ENCODE assay signal across 25 cellular contexts in genomic region chr2:118530976-118531375, GRCh38.
DNase-seq lines count a peak whose midpoint lies in the region; ATAC-seq, FAIRE-seq and TF ChIP-seq lines count a peak whose summit lies in the region.
"Had no signal": no experiment of that assay in that cellular context is flagged by ENCODE, and none has a peak within 500 bp of the region (broad histone marks: within the 10 kb centered on the region; RNA-seq: fewer than 3 reads in every experiment).

No MANE protein-coding gene starts in this region.

- POLR2A ChIA-PET in H1 (lab: Charles Lee; ENCODE audit: partially characterized antibody): interaction anchor here (0.6 to 1.4 kb wide), 3 partner anchors 8 to 276 kb away, joined by 3 to 4 read pairs (median 3); no protein-coding TSS in a partner anchor

- intact Hi-C loops in lower lobe of right lung (cut with DNase I): no loop called here

- no peak for FAIRE-seq in H1 (lab: Jason Lieb, UNC)
- no peak for FAIRE-seq in GM12891 (lab: Jason Lieb, UNC)
- FAIRE-seq: colon, D721Med, G401.6, GM12878, HTR-8/SVneo had no signal

- peak overlapping the region; percentile 36; the same call in 1 of the 2 replicates for H3K18ac ChIP-seq in H1 (ENCODE audit: extremely low read depth, low read length)

- no peaks in the 10 kb centered on the region for H4K20me1 ChIP-seq in H1 (replicated peaks in 1 of 2; ENCODE audit: control insufficient read depth in 1 of 2, insufficient read depth in 2 of 2, low read length in 2 of 2)

- no peak overlapping the region for H3K9ac ChIP-seq in H1 (replicated peaks in 1 of 4; ENCODE audit: extremely low read depth in 1 of 4, low read depth in 3 of 4, low read length in 3 of 4)

- CTCF ChIA-PET in H1 (lab: Charles Lee; ENCODE audit: partially characterized antibody): interaction anchor here (1.4 kb wide), 1 partner anchor 8 kb away, joined by 9 read pairs; no protein-coding TSS in a partner anchor

- H3K79me2 ChIP-seq in H1 (ENCODE audit: control insufficient read depth in 1 of 2, insufficient read depth in 2 of 2, low read length in 2 of 2): no peaks in the 10 kb centered on the region

- H3K23me2 ChIP-seq in H1 (ENCODE audit: low read depth, low read length): peaks cover 2% of the 10 kb centered on the region; the same call in 1 of the 2 replicates

- H2BK20ac ChIP-seq in H1 (ENCODE audit: low read length): peak overlapping the region; percentile 24; the same call in 1 of the 2 replicates

- H3K56ac ChIP-seq in H1 (replicated peaks; ENCODE audit: insufficient read length, low read depth, low read length): no peak overlapping the region

- H2BK15ac ChIP-seq in H1 (ENCODE audit: low read length): no peak overlapping the region

- H2BK120ac ChIP-seq in H1 (replicated peaks; ENCODE audit: low read depth, low read length): no peak overlapping the region

- H3K4me1 ChIP-seq in H1 (replicated peaks in 1 of 4; ENCODE audit: control insufficient read depth in 3 of 4, insufficient read depth in 4 of 4, low read length in 3 of 4) (peaks cover 5 to 22% (median 13%) of the 10 kb centered on the region in 4 experiments; a peak in 5 of 7 replicates), lower lobe of right lung (no peaks in the 10 kb centered on the region)
- H3K4me1 ChIP-seq: gastrocnemius medialis, sigmoid colon, tibial artery had no signal

- TF ChIP-seq CTCF in H1 (IDR thresholded peaks at IDR 0.05; ENCODE audit: control extremely low read depth in 1 of 3, insufficient read depth in 1 of 3, low read depth in 1 of 3, low read length in 3 of 3) (no peak), lower lobe of right lung (IDR thresholded peaks at IDR 0.05) (no peak)

- no peak overlapping the region for H4K8ac ChIP-seq in H1 (ENCODE audit: extremely low read depth, insufficient read depth, low read length)

- H4K5ac ChIP-seq in H1 (ENCODE audit: insufficient read length, low read depth, low read length): no peak overlapping the region

- H2AK5ac ChIP-seq in H1 (ENCODE audit: low read depth, low read length): no peak overlapping the region

- no peaks in the 10 kb centered on the region for H3K9me3 ChIP-seq in H1 (ENCODE audit: insufficient read depth in 2 of 2, low read depth in 1 of 2, low read length in 1 of 2)
- no peaks in the 10 kb centered on the region for H3K9me3 ChIP-seq in lower lobe of right lung
- H3K9me3 ChIP-seq: gastrocnemius medialis, sigmoid colon, tibial artery had no signal

- TF ChIP-seq RAD21 in H1 (IDR thresholded peaks at IDR 0.05 in 1 of 2, conservative IDR thresholded peaks at IDR 0.05 in 1 of 2; ENCODE audit: low read depth in 2 of 2, low read length in 2 of 2): no peak

- H3K27ac ChIP-seq in H1 (ENCODE audit: low read depth, low read length) (no peak overlapping the region), lower lobe of right lung (no peak overlapping the region)
- H3K27ac ChIP-seq: gastrocnemius medialis, sigmoid colon, tibial artery had no signal

- H3K4me2 ChIP-seq in H1 (ENCODE audit: insufficient read depth in 1 of 2, low read depth in 2 of 2, low read length in 2 of 2): no peak overlapping the region; a peak in 1 of 4 replicates

- H3K4ac ChIP-seq in H1 (replicated peaks; ENCODE audit: insufficient read length, low read depth, low read length): no peak overlapping the region

- H3K23ac ChIP-seq in H1 (ENCODE audit: insufficient read length): no peak overlapping the region

- H4K91ac ChIP-seq in H1 (replicated peaks; ENCODE audit: insufficient read length, low read length): no peak overlapping the region

- H3K4me3 ChIP-seq in H1 (ENCODE audit: extremely low read depth in 1 of 4, insufficient read depth in 2 of 4, low read depth in 3 of 4, low read length in 4 of 4): no peak overlapping the region
- no peak overlapping the region for H3K4me3 ChIP-seq in lower lobe of right lung
- H3K4me3 ChIP-seq: gastrocnemius medialis, GM12878, sigmoid colon, tibial artery had no signal

- DNase-seq in GM03348 (ENCODE audit: low spot score) (peak; percentile 25), LHCN-M2 (ENCODE audit: low read depth) (peak; percentile 5), H1 (ENCODE audit: low read depth in 1 of 2, low spot score in 2 of 2) (no peak), renal cortical epithelial cell (ENCODE audit: low read depth) (peak; percentile 13), lower lobe of right lung (no peak), GM12891 (ENCODE audit: insufficient read length, low spot score) (no peak)
- DNase-seq in activated CD4-positive, alpha-beta T cell treated with anti-CD3 and anti-CD28 coated beads, Interleukin-2, amount 50 U/mL, for 48 hours: no peak
- DNase-seq: gastrocnemius medialis; Karpas-422; NCI-H1092 treated with DMSO at 0.1 percent for 48 hours; NCI-H524; nephron progenitor cell; SHP77; sigmoid colon; stimulated activated CD4-positive, alpha-beta T cell treated with anti-CD3 and anti-CD28 coated beads, Interleukin-1b, Interleukin-23, amount 100 ng/mL, for 48 hours; stimulated activated naive CD4-positive, alpha-beta T cell; T-helper 9 cell; tibial artery had no signal

- TF ChIP-seq EP300 in H1 (IDR thresholded peaks at IDR 0.05; ENCODE audit: borderline replicate concordance in 1 of 2, low read depth in 2 of 2, low read length in 2 of 2): no peak

- H2BK5ac ChIP-seq in H1 (ENCODE audit: low read depth, low read length): peak overlapping the region; percentile 71; the same call in 1 of the 2 replicates

- H3K36me3 ChIP-seq in H1 (ENCODE audit: control insufficient read depth in 2 of 4, insufficient read depth in 4 of 4, low read length in 3 of 4): no peaks in the 10 kb centered on the region
- H3K36me3 ChIP-seq in lower lobe of right lung: no peaks in the 10 kb centered on the region
- H3K36me3 ChIP-seq: gastrocnemius medialis, sigmoid colon, tibial artery had no signal

- H3K79me1 ChIP-seq in H1 (ENCODE audit: low read depth, low read length): no peaks in the 10 kb centered on the region

- H2AFZ ChIP-seq in H1 (ENCODE audit: low read length): no peak overlapping the region

- no peak overlapping the region for H3K14ac ChIP-seq in H1 (ENCODE audit: insufficient read length)

- ATAC-seq in lower lobe of right lung (no peak), HG02884 (IDR thresholded peaks at IDR 0.05; ENCODE audit: unreplicated experiment) (no peak)
- ATAC-seq: activated naive CD4-positive, alpha-beta T cell treated with anti-CD3 and anti-CD28 coated beads, Interleukin-2, amount 50 U/mL, for 72 hours; gastrocnemius medialis; GM12878 had no signal

- H2BK12ac ChIP-seq in H1 (ENCODE audit: low read depth, low read length): peak overlapping the region; percentile 3; the same call in 1 of the 2 replicates

- H3K27me3 ChIP-seq in H1 (replicated peaks in 1 of 4; ENCODE audit: control insufficient read depth in 3 of 4, extremely low read depth in 1 of 4, insufficient read depth in 3 of 4, low read length in 3 of 4) (0 out of 7 replicates have a peak, but pooled peaks cover 0 to 2% (median 0%) of the 10 kb centered on the region in 4 experiments), lower lobe of right lung (ENCODE audit: low read depth) (no peaks in the 10 kb centered on the region)
- H3K27me3 ChIP-seq: sigmoid colon, tibial artery had no signal

- 94% methylated on average over 6 of the region's 6 CpGs; no CpG with 5 or more reads in 1 of the 2 experiments for WGBS in H1 (ENCODE audit: extremely low coverage in 1 of 2, insufficient coverage in 1 of 2, insufficient read length in 1 of 2, insufficient replicate concordance in 2 of 2, low coverage in 1 of 2, low lambda C conversion rate in 2 of 2, missing lambda C conversion rate in 1 of 2), 2 experiments

- no peak for TF ChIP-seq POLR2A in H1 (IDR thresholded peaks at IDR 0.05; ENCODE audit: control extremely low read depth in 1 of 2, low read depth in 2 of 2, low read length in 2 of 2)
- no peak for TF ChIP-seq POLR2A in GM12891 (IDR thresholded peaks at IDR 0.05; ENCODE audit: low read depth, low read length)

TF ChIP-seq in H1, 55 proteins besides CTCF, POLR2A, EP300 and RAD21:
- no peak for TF ChIP-seq NANOG (IDR thresholded peaks at IDR 0.05; ENCODE audit: insufficient read depth, low read depth, low read length, poor library complexity, severe bottlenecking)
- no peak for TF ChIP-seq CBX8 (IDR thresholded peaks at IDR 0.05; ENCODE audit: borderline replicate concordance, low read depth, low read length)
- TF ChIP-seq RFX5 (IDR thresholded peaks at IDR 0.05; ENCODE audit: borderline replicate concordance, low read depth, low read length): no peak
- no peak for TF ChIP-seq BRCA1 (IDR thresholded peaks at IDR 0.05; ENCODE audit: low read depth, low read length)

TF ChIP-seq in GM12891, 5 proteins besides CTCF, POLR2A, EP300 and RAD21:
- no peak for TF ChIP-seq SPI1 (IDR thresholded peaks at IDR 0.05; ENCODE audit: low read depth, low read length)
- TF ChIP-seq POU2F2 (IDR thresholded peaks at IDR 0.05; ENCODE audit: low read depth, low read length): no peak
- TF ChIP-seq PAX5 (IDR thresholded peaks at IDR 0.05; ENCODE audit: insufficient read depth, low read length, severe bottlenecking): no peak
- no peak for TF ChIP-seq TAF1 (IDR thresholded peaks at IDR 0.05; ENCODE audit: low read depth, low read length)

Comparison
In these comparisons a context has a peak if more than half of its experiments do, and no peak if none do; other contexts are left out.
1. DNase-seq: peak in GM03348 (single experiment), LHCN-M2 (single experiment) and renal cortical epithelial cell (single experiment); none in H1 (0 of 2), activated CD4-positive, alpha-beta T cell treated with anti-CD3 and anti-CD28 coated beads, Interleukin-2, amount 50 U/mL, for 48 hours (0 of 2), lower lobe of right lung (single experiment) and GM12891 (single experiment).